ENCODE assay signal across 17 cellular contexts in the genomic region with DNA sequence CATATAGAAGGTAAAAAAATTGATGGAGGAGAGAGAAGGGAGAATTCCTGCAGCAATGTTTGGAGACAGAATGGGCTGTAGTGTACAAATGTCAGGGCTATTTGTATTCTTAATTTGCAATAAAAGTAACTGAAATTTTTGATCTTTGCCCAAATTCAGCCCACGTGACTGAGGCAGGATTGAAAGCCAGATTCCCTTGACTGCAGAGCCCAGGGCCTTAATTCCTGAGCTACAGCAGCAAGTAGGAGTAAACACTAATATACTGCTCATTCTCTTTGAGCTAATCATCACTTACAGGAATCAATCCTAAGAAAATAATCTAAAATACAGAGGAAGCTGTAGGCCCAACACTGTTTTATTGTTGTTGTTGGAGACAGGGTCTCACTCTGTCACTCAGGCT. TPM values are rescaled to one million over a fixed set of nuclear protein-coding genes. Genes with fewer than 3 reads are reported as not detected.
DNase-seq lines count a peak whose midpoint lies in the region; ATAC-seq and TF ChIP-seq lines count a peak whose summit lies in the region.
"Had no signal": no experiment of that assay in that cellular context is flagged by ENCODE, and none has a peak within 500 bp of the region (broad histone marks: within the 10 kb centered on the region; RNA-seq: fewer than 3 reads in every experiment).

No MANE protein-coding gene starts in this region.

- H3K27ac ChIP-seq in IMR-90 (ENCODE audit: insufficient read depth, low read length) (peak overlapping the region; percentile 1; the same call in 1 of the 2 replicates), gastroesophageal sphincter (peak overlapping the region in 3 of 4 donors; percentile 26 to 66 (median 34)), sigmoid colon (peak overlapping the region; percentile 38 to 50 (median 40))

- no peaks in the 10 kb centered on the region for H3K9me1 ChIP-seq in IMR-90 (ENCODE audit: insufficient read depth, low read length)

- ATAC-seq in IMR-90 (ENCODE audit: low read depth) (peak; percentile 68), gastroesophageal sphincter (peak; percentile 46), GM21447 (IDR thresholded peaks at IDR 0.05; ENCODE audit: unreplicated experiment) (no peak)
- ATAC-seq: GM23338, HCT116, K562 had no signal

- H2BK15ac ChIP-seq in IMR-90 (ENCODE audit: low read depth, low read length) = no peak overlapping the region

- no TSS peak for BruUV-seq in IMR-90 (replicated peaks; lab: Mats Ljungman, UMichigan)

- TF ChIP-seq EP300 in gastroesophageal sphincter (IDR thresholded peaks at IDR 0.05) = no peak
- TF ChIP-seq EP300 in sigmoid colon (IDR thresholded peaks at IDR 0.05) = no peak

- CTCF ChIA-PET in IMR-90 (lab: Yijun Ruan, JAX) = interaction anchor here (0.9 to 1.2 kb wide), 3 partner anchors 47 to 489 kb away, joined by 4 read pairs; no protein-coding TSS in a partner anchor

- H3K27me3 ChIP-seq in IMR-90 (ENCODE audit: control insufficient read depth, insufficient read depth, low read length) (0 out of 2 replicates have a peak, but pooled peaks cover 2% of the 10 kb centered on the region), gastroesophageal sphincter (no peaks in the 10 kb centered on the region), sigmoid colon (no peaks in the 10 kb centered on the region)

- H3K4me2 ChIP-seq in IMR-90 (ENCODE audit: low read depth, low read length) = no peak overlapping the region
- H3K4me2 ChIP-seq: GM23338 had no signal

- in situ Hi-C loops in IMR-90 (cut with MboI; ENCODE audit: low sequenced_read_pairs) = loop anchor here (10.0 kb wide), 1 partner anchor 368 kb away; no protein-coding TSS in a partner anchor

- intact Hi-C loops in IMR-90 (cut with micrococcal nuclease) (loop anchor here (10.0 kb wide), 1 partner anchor 598 kb away; no protein-coding TSS in a partner anchor), sigmoid colon (cut with DNase I) (no loop called here)

- no peak overlapping the region for H2AK5ac ChIP-seq in IMR-90 (ENCODE audit: low read depth, low read length)

- H3K4me3 ChIP-seq in IMR-90 (ENCODE audit: insufficient read depth, low read depth, low read length) = no peak overlapping the region
- no peak overlapping the region for H3K4me3 ChIP-seq in gastroesophageal sphincter
- H3K4me3 ChIP-seq in sigmoid colon = no peak overlapping the region
- H3K4me3 ChIP-seq: GM23338, K562 had no signal

- H3K9me3 ChIP-seq in IMR-90 (ENCODE audit: control insufficient read depth, insufficient read depth, low read length) (no peaks in the 10 kb centered on the region), gastroesophageal sphincter (no peaks in the 10 kb centered on the region), sigmoid colon (no peaks in the 10 kb centered on the region)

- no peak overlapping the region for H2AK9ac ChIP-seq in IMR-90 (replicated peaks; ENCODE audit: low read depth, low read length, poor library complexity)

- no peak overlapping the region for H2BK20ac ChIP-seq in IMR-90 (ENCODE audit: low read depth, low read length)

- no peak for TF ChIP-seq RAD21 in IMR-90 (IDR thresholded peaks at IDR 0.05; ENCODE audit: low read length)

- H3K9ac ChIP-seq in IMR-90 (ENCODE audit: low read depth, low read length) = no peak overlapping the region

- no peak overlapping the region for H2AFZ ChIP-seq in IMR-90 (replicated peaks; ENCODE audit: low read length, poor library complexity)
- H2AFZ ChIP-seq: GM23338 had no signal

- TF ChIP-seq CTCF in IMR-90 (conservative IDR thresholded peaks at IDR 0.05; ENCODE audit: low read depth, low read length) = no peak
- TF ChIP-seq CTCF in gastroesophageal sphincter (IDR thresholded peaks at IDR 0.05) = no peak
- no peak for TF ChIP-seq CTCF in sigmoid colon (IDR thresholded peaks at IDR 0.05)

- H3K4me1 ChIP-seq in IMR-90 (ENCODE audit: control insufficient read depth, insufficient read depth, low read length) = peaks cover 3% of the 10 kb centered on the region; the same call in 1 of the 2 replicates
- peaks cover 3 to 45% (median 3%) of the 10 kb centered on the region in 3 donors for H3K4me1 ChIP-seq in gastroesophageal sphincter
- H3K4me1 ChIP-seq in sigmoid colon = peaks cover 0 to 27% (median 19%) of the 10 kb centered on the region in 4 donors

- no peak overlapping the region for H3K18ac ChIP-seq in IMR-90 (ENCODE audit: low read depth, low read length)

- dilution Hi-C loops in IMR-90 (cut with HindIII; ENCODE audit: low sequenced_read_pairs, unreplicated experiment) = no loop called here

- peaks cover 0 to 5% of the 10 kb centered on the region in 2 experiments; a peak in 1 of 4 replicates for H3K79me1 ChIP-seq in IMR-90 (ENCODE audit: low read depth in 1 of 2, low read length in 2 of 2)

- H2BK120ac ChIP-seq in IMR-90 (ENCODE audit: low read depth, low read length) = no peak overlapping the region

- POLR2A ChIA-PET in IMR-90 (lab: Charles Lee; ENCODE audit: unreplicated experiment) = interaction anchor here (1.2 to 1.4 kb wide), 2 partner anchors 12 to 112 kb away, joined by 3 read pairs; no protein-coding TSS in a partner anchor

- H4K8ac ChIP-seq in IMR-90 (ENCODE audit: low read depth in 2 of 2, low read length in 2 of 2) = no peak overlapping the region

- no CpG with 5 or more reads among the region's 1 CpG for WGBS in IMR-90 (ENCODE audit: extremely low coverage in 2 of 2, insufficient read length in 1 of 2), 2 experiments
- WGBS in gastroesophageal sphincter (ENCODE audit: low coverage in 1 of 2), 2 donors = 10 to 33% methylated on average over 1 of the region's 1 CpG
- WGBS in sigmoid colon, 2 donors = 48 to 71% methylated on average over 1 of the region's 1 CpG

- H4K5ac ChIP-seq in IMR-90 (ENCODE audit: low read depth, low read length) = no peak overlapping the region

- H4K20me1 ChIP-seq in IMR-90 (ENCODE audit: insufficient read depth, low read length) = no peaks in the 10 kb centered on the region

- H3K56ac ChIP-seq in IMR-90 (ENCODE audit: extremely low read depth, insufficient read depth, low read length) = no peak overlapping the region

- H4K91ac ChIP-seq in IMR-90 (ENCODE audit: insufficient read depth, low read depth, low read length) = no peak overlapping the region

- no peak overlapping the region for H3K14ac ChIP-seq in IMR-90 (replicated peaks; ENCODE audit: low read depth, low read length)

- TF ChIP-seq POLR2A in IMR-90 (IDR thresholded peaks at IDR 0.05; ENCODE audit: low read depth, low read length) = no peak
- no peak for TF ChIP-seq POLR2A in gastroesophageal sphincter (IDR thresholded peaks at IDR 0.05)
- no peak for TF ChIP-seq POLR2A in sigmoid colon (IDR thresholded peaks at IDR 0.05)

- no peak overlapping the region for H2BK5ac ChIP-seq in IMR-90 (ENCODE audit: low read depth, low read length, poor library complexity, severe bottlenecking)

- peak; percentile 41 for DNase-seq in IMR-90
- no peak for DNase-seq in sigmoid colon
- no peak for DNase-seq in iPS-NIHi11 (ENCODE audit: low spot score)
- no peak for DNase-seq in pons (ENCODE audit: low spot score)
- no peak for DNase-seq in GDM1 (lab: John Stamatoyannopoulos, UW)
- DNase-seq: ACHN, DND-41, NCI-H1105 treated with DMSO at 0.1 percent for 48 hours, NCI-H1694 treated with DMSO at 0.1 percent for 48 hours, NCI-H510A, NCI-H774, Right ventricle myocardium superior had no signal

- H3K36me3 ChIP-seq in IMR-90 (ENCODE audit: control insufficient read depth, insufficient read depth, low read length) (no peaks in the 10 kb centered on the region), gastroesophageal sphincter (no peaks in the 10 kb centered on the region), sigmoid colon (no peaks in the 10 kb centered on the region)

- H3K4ac ChIP-seq in IMR-90 (ENCODE audit: low read depth, low read length) = no peak overlapping the region

- H3K23ac ChIP-seq in IMR-90 (ENCODE audit: low read depth, low read length) = no peak overlapping the region

TF ChIP-seq in IMR-90, 13 proteins besides CTCF, POLR2A, EP300 and RAD21:
- no peak for TF ChIP-seq NFE2L2 (IDR thresholded peaks at IDR 0.05; ENCODE audit: low read depth, low read length)
- TF ChIP-seq, protein P1, sequence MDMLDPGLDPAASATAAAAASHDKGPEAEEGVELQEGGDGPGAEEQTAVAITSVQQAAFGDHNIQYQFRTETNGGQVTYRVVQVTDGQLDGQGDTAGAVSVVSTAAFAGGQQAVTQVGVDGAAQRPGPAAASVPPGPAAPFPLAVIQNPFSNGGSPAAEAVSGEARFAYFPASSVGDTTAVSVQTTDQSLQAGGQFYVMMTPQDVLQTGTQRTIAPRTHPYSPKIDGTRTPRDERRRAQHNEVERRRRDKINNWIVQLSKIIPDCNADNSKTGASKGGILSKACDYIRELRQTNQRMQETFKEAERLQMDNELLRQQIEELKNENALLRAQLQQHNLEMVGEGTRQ (IDR thresholded peaks at IDR 0.05; ENCODE audit: low read depth, low read length) = peak; percentile 79

RNA-seq across cellular contexts. Expression of gene ANXA6, which starts 5.2 kb away (rescaled TPM):
- total RNA-seq in IMR-90 (2012; rRNA removed) = 610 and 633 TPM in 2 replicates
- polyA plus RNA-seq in IMR-90 (2012; rRNA removed) = 346 and 355 TPM in 2 replicates
- 237 and 242 TPM in 2 replicates for polyA plus RNA-seq in IMR-90 (2012; cell fraction: cytosol; rRNA removed)
- 152 and 159 TPM in 2 replicates for polyA plus RNA-seq in IMR-90 (2012; cell fraction: nucleus; rRNA removed; ENCODE audit: low replicate concordance)
- total RNA-seq in gastroesophageal sphincter = 100 to 1,000 TPM; 359 to 435 (median 375) TPM
- total RNA-seq in sigmoid colon = 100 to 1,000 TPM; 233 to 333 (median 259) TPM
- 100 to 1,000 TPM in 1 of 3 donors, 10 to 100 TPM in 2; 22.9 to 121 (median 45.0) TPM for polyA plus RNA-seq in sigmoid colon
